Comparison of ENCODE assay signal across 2 cellular contexts in the genomic region with DNA sequence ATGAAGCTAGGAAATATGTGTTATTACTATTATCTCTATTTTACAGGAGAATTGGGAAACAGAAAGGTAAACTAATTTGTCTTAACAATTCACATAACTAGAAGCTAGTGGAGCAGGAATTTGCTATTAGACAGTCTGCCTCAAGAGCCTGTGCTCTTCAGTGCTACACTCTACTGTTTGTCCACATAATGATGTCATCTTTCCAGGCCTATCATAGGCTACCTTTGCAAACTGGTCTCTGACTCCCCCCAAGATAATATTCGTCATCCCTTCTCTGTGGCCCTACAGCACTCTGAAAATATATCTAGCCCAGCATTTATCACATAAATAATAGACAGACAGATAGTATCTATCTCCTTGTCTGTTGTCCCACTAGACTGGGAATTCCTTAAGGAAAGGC.
A peak's percentile ranks its signal among the peaks of the same experiment; 100 is the strongest.
TF ChIP-seq lines count a peak whose summit lies in the region.

No MANE protein-coding gene starts in this region.

TF ChIP-seq in IMR-90, 13 proteins besides CTCF, POLR2A, EP300 and RAD21:
- TF ChIP-seq NFE2L2 (IDR thresholded peaks at IDR 0.05; ENCODE audit: low read depth, low read length) (no peak), MAZ (IDR thresholded peaks at IDR 0.05; ENCODE audit: borderline replicate concordance, low read depth, low read length) (no peak), SMC3 (IDR thresholded peaks at IDR 0.05; ENCODE audit: low read depth, low read length) (no peak)

TF ChIP-seq in GM12878, 131 proteins besides CTCF, POLR2A, EP300 and RAD21:
- TF ChIP-seq ATF7 (IDR thresholded peaks at IDR 0.05; ENCODE audit: low read depth) (0 out of 2 replicates have a peak, but pooled peaks have one; percentile 34), RUNX3 (IDR thresholded peaks at IDR 0.05; ENCODE audit: low read length) (no peak), POU2F2 (IDR thresholded peaks at IDR 0.05; ENCODE audit: borderline replicate concordance, low read depth, low read length) (no peak)
